Comparison of ENCODE assay signal across 14 cellular contexts in the genomic region with DNA sequence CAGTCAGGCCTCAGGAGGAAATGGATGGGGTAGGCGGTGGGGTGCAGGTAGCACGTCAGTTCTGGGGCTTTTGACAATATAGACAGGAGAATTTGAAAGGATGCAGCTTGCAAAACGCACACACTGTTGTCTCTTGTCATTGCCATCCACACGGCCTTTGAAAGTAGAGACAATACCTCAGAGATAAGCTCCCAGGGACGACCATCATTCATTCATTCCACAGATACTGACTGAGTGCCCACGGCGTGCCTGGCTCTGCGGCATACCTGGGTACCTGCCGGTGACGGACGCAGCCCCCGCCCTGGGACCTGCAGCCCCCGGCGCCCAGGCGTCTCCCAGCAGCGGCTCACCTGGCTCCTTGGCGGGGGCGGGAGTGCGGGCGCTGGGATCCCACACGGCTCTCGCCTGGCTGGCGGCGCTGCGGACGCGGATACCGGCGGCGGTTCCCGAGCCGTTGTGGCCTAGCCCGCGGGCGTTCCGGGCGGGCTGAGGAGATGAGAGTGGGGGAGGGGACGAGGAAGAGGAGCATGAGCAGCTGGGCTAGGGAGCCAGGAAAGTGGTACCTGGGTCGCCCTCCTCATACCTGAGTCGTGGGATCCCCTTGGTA. TPM values are rescaled to one million over a fixed set of nuclear protein-coding genes. Genes with fewer than 3 reads are reported as not detected.
DNase-seq lines count a peak whose midpoint lies in the region; ATAC-seq and TF ChIP-seq lines count a peak whose summit lies in the region.
"Had no signal": no experiment of that assay in that cellular context is flagged by ENCODE, and none has a peak within 500 bp of the region (broad histone marks: within the 10 kb centered on the region; RNA-seq: fewer than 3 reads in every experiment).

A gene with protein sequence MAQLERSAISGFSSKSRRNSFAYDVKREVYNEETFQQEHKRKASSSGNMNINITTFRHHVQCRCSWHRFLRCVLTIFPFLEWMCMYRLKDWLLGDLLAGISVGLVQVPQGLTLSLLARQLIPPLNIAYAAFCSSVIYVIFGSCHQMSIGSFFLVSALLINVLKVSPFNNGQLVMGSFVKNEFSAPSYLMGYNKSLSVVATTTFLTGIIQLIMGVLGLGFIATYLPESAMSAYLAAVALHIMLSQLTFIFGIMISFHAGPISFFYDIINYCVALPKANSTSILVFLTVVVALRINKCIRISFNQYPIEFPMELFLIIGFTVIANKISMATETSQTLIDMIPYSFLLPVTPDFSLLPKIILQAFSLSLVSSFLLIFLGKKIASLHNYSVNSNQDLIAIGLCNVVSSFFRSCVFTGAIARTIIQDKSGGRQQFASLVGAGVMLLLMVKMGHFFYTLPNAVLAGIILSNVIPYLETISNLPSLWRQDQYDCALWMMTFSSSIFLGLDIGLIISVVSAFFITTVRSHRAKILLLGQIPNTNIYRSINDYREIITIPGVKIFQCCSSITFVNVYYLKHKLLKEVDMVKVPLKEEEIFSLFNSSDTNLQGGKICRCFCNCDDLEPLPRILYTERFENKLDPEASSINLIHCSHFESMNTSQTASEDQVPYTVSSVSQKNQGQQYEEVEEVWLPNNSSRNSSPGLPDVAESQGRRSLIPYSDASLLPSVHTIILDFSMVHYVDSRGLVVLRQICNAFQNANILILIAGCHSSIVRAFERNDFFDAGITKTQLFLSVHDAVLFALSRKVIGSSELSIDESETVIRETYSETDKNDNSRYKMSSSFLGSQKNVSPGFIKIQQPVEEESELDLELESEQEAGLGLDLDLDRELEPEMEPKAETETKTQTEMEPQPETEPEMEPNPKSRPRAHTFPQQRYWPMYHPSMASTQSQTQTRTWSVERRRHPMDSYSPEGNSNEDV (minus strand): TSS at position 488 of the 607 bp plus-strand sequence. CDS start 4,934 bp downstream, outside the sequence.

- DNase-seq in NCI-H146 (lab: John Stamatoyannopoulos, UW) (peak; percentile 24), NCI-H146 treated with DMSO at 0.1 percent for 48 hours (lab: John Stamatoyannopoulos, UW; ENCODE audit: unreplicated experiment) (no peak), cerebellum (ENCODE audit: low spot score) (peak; percentile 45), kidney epithelial cell (ENCODE audit: low read depth) (no peak)
- no peak for DNase-seq in activated CD4-positive, alpha-beta T cell treated with anti-CD3 and anti-CD28 coated beads for 4 hours
- no peak for DNase-seq in activated T-cell treated with anti-CD3 and anti-CD28 coated beads, Interleukin-2, amount 50 U/mL, for 4 hours
- DNase-seq: 8988T; activated T-cell treated with anti-CD3 and anti-CD28 coated beads, Interleukin-2, amount 50 U/mL, for 48 hours; central memory CD4-positive, alpha-beta T cell; foreskin keratinocyte; NCI-H2171 treated with DMSO at 0.1 percent for 48 hours had no signal

- TF ChIP-seq CTCF in kidney epithelial cell (IDR thresholded peaks at IDR 0.05; ENCODE audit: insufficient read depth, low read length, poor library complexity, severe bottlenecking) = no peak

- ATAC-seq in activated T-helper 17 cell treated with anti-CD3 and anti-CD28 coated beads, Interleukin-2, amount 50 U/mL, for 72 hours (replicated peaks) = no peak
- no peak for ATAC-seq in activated T-cell treated with anti-CD3 and anti-CD28 coated beads, Interleukin-2, amount 50 U/mL, for 4 hours
- ATAC-seq: foreskin keratinocyte had no signal

- H3K4me3 ChIP-seq in kidney epithelial cell (ENCODE audit: low read depth, low read length) = peak within 1 kb of the TSS; percentile 15

- H3K9me3 Mint-ChIP-seq in stimulated activated naive CD8-positive, alpha-beta T cell treated with anti-CD3 and anti-CD28 coated beads, Interleukin-15, Interleukin-2, amounts not matched to agents 100 ng/mL and 50 ng/mL, for 24 hours = no peaks in the 10 kb centered on the region
- no peaks in the 10 kb centered on the region for H3K9me3 Mint-ChIP-seq in activated T-helper 17 cell treated with anti-CD3 and anti-CD28 coated beads, Interleukin-2, amount 50 U/mL, for 72 hours
- no peaks in the 10 kb centered on the region for H3K9me3 Mint-ChIP-seq in activated T-cell treated with anti-CD3 and anti-CD28 coated beads, Interleukin-2, amount 50 U/mL, for 4 hours

- no peaks in the 10 kb centered on the region for H3K36me3 ChIP-seq in kidney epithelial cell (ENCODE audit: control insufficient read depth, insufficient read depth, low read length)
- H3K36me3 ChIP-seq: Peyer's patch had no signal

- peaks cover 17% of the 10 kb centered on the region for H3K4me1 Mint-ChIP-seq in stimulated activated naive CD8-positive, alpha-beta T cell treated with anti-CD3 and anti-CD28 coated beads, Interleukin-15, Interleukin-2, amounts not matched to agents 100 ng/mL and 50 ng/mL, for 24 hours (ENCODE audit: low read depth)
- peaks cover 12% of the 10 kb centered on the region for H3K4me1 Mint-ChIP-seq in activated T-helper 17 cell treated with anti-CD3 and anti-CD28 coated beads, Interleukin-2, amount 50 U/mL, for 72 hours
- peaks cover 9% of the 10 kb centered on the region for H3K4me1 Mint-ChIP-seq in activated T-cell treated with anti-CD3 and anti-CD28 coated beads, Interleukin-2, amount 50 U/mL, for 4 hours (ENCODE audit: low read depth)

- H3K27ac Mint-ChIP-seq in stimulated activated naive CD8-positive, alpha-beta T cell treated with anti-CD3 and anti-CD28 coated beads, Interleukin-15, Interleukin-2, amounts not matched to agents 100 ng/mL and 50 ng/mL, for 24 hours = no peak within 1 kb of the TSS
- no peak within 1 kb of the TSS for H3K27ac Mint-ChIP-seq in activated T-helper 17 cell treated with anti-CD3 and anti-CD28 coated beads, Interleukin-2, amount 50 U/mL, for 72 hours

- peak within 1 kb of the TSS; percentile 6 for H3K4me3 Mint-ChIP-seq in stimulated activated naive CD8-positive, alpha-beta T cell treated with anti-CD3 and anti-CD28 coated beads, Interleukin-15, Interleukin-2, amounts not matched to agents 100 ng/mL and 50 ng/mL, for 24 hours
- no peak within 1 kb of the TSS for H3K4me3 Mint-ChIP-seq in activated T-helper 17 cell treated with anti-CD3 and anti-CD28 coated beads, Interleukin-2, amount 50 U/mL, for 72 hours
- H3K4me3 Mint-ChIP-seq in activated T-cell treated with anti-CD3 and anti-CD28 coated beads, Interleukin-2, amount 50 U/mL, for 4 hours = no peak within 1 kb of the TSS

- no peaks in the 10 kb centered on the region for H3K27me3 ChIP-seq in kidney epithelial cell (ENCODE audit: control insufficient read depth, insufficient read depth, low read length)
- H3K27me3 ChIP-seq: foreskin keratinocyte, Peyer's patch had no signal

- peaks cover 22% of the 10 kb centered on the region for H3K27me3 Mint-ChIP-seq in stimulated activated naive CD8-positive, alpha-beta T cell treated with anti-CD3 and anti-CD28 coated beads, Interleukin-15, Interleukin-2, amounts not matched to agents 100 ng/mL and 50 ng/mL, for 24 hours
- peaks cover 22% of the 10 kb centered on the region for H3K27me3 Mint-ChIP-seq in activated T-helper 17 cell treated with anti-CD3 and anti-CD28 coated beads, Interleukin-2, amount 50 U/mL, for 72 hours
- peaks cover 17% of the 10 kb centered on the region for H3K27me3 Mint-ChIP-seq in activated T-cell treated with anti-CD3 and anti-CD28 coated beads, Interleukin-2, amount 50 U/mL, for 4 hours (ENCODE audit: low read depth)

- peaks cover 6% of the 10 kb centered on the region for H3K36me3 Mint-ChIP-seq in stimulated activated naive CD8-positive, alpha-beta T cell treated with anti-CD3 and anti-CD28 coated beads, Interleukin-15, Interleukin-2, amounts not matched to agents 100 ng/mL and 50 ng/mL, for 24 hours (ENCODE audit: low read depth)
- peaks cover 8% of the 10 kb centered on the region for H3K36me3 Mint-ChIP-seq in activated T-helper 17 cell treated with anti-CD3 and anti-CD28 coated beads, Interleukin-2, amount 50 U/mL, for 72 hours (ENCODE audit: low read depth)
- no peaks in the 10 kb centered on the region for H3K36me3 Mint-ChIP-seq in activated T-cell treated with anti-CD3 and anti-CD28 coated beads, Interleukin-2, amount 50 U/mL, for 4 hours (ENCODE audit: insufficient read depth)

RNA-seq across cellular contexts. Expression of the gene that starts here (rescaled TPM):
- total RNA-seq in cerebellum (3.7 TPM), kidney epithelial cell (not detected in 2 replicates)
- not detected for total RNA-seq in activated T-helper 17 cell treated with anti-CD3 and anti-CD28 coated beads, Interleukin-2, amount 50 U/mL, for 72 hours
- total RNA-seq in activated T-cell treated with anti-CD3 and anti-CD28 coated beads, Interleukin-2, amount 50 U/mL, for 4 hours = not detected
- total RNA-seq: foreskin keratinocyte had no signal

Comparison
In these comparisons a context has a peak if more than half of its experiments do, and no peak if none do; other contexts are left out.
1. DNase-seq: peak in NCI-H146 (single experiment) and cerebellum (single experiment); none in NCI-H146 treated with DMSO at 0.1 percent for 48 hours (single experiment), kidney epithelial cell (single experiment), activated CD4-positive, alpha-beta T cell treated with anti-CD3 and anti-CD28 coated beads for 4 hours (0 of 2) and activated T-cell treated with anti-CD3 and anti-CD28 coated beads, Interleukin-2, amount 50 U/mL, for 4 hours (single experiment).